Comparison of ENCODE assay signal across 1 cellular context in genomic region chr17:81917565-81918332, GRCh38.
TF ChIP-seq lines count a peak whose summit lies in the region.

Gene SIRT7 (minus strand): TSS chr17:81918176. CDS start chr17:81918131, 45 bp downstream.

TF ChIP-seq in WTC11, 78 proteins besides CTCF, POLR2A, EP300 and RAD21 (continued from another document and continues in another):
- no peak for TF ChIP-seq PRDM15 (CRISPR knock-in tag; IDR thresholded peaks at IDR 0.05)
- no peak for TF ChIP-seq RORB (CRISPR knock-in tag; IDR thresholded peaks at IDR 0.05)
- no peak for TF ChIP-seq ZSCAN18 (CRISPR knock-in tag; IDR thresholded peaks at IDR 0.05)
- TF ChIP-seq ZBTB21 (CRISPR knock-in tag; IDR thresholded peaks at IDR 0.05; ENCODE audit: borderline replicate concordance): no peak
- no peak for TF ChIP-seq NR1H2 (CRISPR knock-in tag; IDR thresholded peaks at IDR 0.05)
- TF ChIP-seq OVOL2 (CRISPR knock-in tag; IDR thresholded peaks at IDR 0.05; ENCODE audit: borderline replicate concordance): no peak
- 0 out of 2 replicates have a peak, but pooled peaks have one; percentile 29 for TF ChIP-seq ZNF317 (CRISPR knock-in tag; IDR thresholded peaks at IDR 0.05; ENCODE audit: borderline replicate concordance, low read depth)
- no peak for TF ChIP-seq TEAD4 (CRISPR knock-in tag; IDR thresholded peaks at IDR 0.05)
- no peak for TF ChIP-seq NFYB (CRISPR knock-in tag; conservative IDR thresholded peaks at IDR 0.05; ENCODE audit: low read depth)
- no peak for TF ChIP-seq ZNF396 (CRISPR knock-in tag; IDR thresholded peaks at IDR 0.05; ENCODE audit: borderline replicate concordance)
- no peak for TF ChIP-seq ATF3 (CRISPR knock-in tag; conservative IDR thresholded peaks at IDR 0.05)
- no peak for TF ChIP-seq MXD4 (CRISPR knock-in tag; IDR thresholded peaks at IDR 0.05; ENCODE audit: borderline replicate concordance)
- no peak for TF ChIP-seq ATF6 (CRISPR knock-in tag; IDR thresholded peaks at IDR 0.05)
- TF ChIP-seq NR3C1 (CRISPR knock-in tag; conservative IDR thresholded peaks at IDR 0.05; ENCODE audit: low read depth): no peak
- no peak for TF ChIP-seq AFF4 (CRISPR knock-in tag; IDR thresholded peaks at IDR 0.05; ENCODE audit: borderline replicate concordance)
- no peak for TF ChIP-seq CREB1 (CRISPR knock-in tag; IDR thresholded peaks at IDR 0.05)
- no peak for TF ChIP-seq ATF2 (CRISPR knock-in tag; IDR thresholded peaks at IDR 0.05; ENCODE audit: borderline replicate concordance, low read depth)
- TF ChIP-seq ZNF671 (CRISPR knock-in tag; IDR thresholded peaks at IDR 0.05): no peak
- no peak for TF ChIP-seq GRHL2 (CRISPR knock-in tag; IDR thresholded peaks at IDR 0.05; ENCODE audit: insufficient replicate concordance, severe bottlenecking)
- TF ChIP-seq TP53 (CRISPR knock-in tag; IDR thresholded peaks at IDR 0.05): 0 out of 2 replicates have a peak, but pooled peaks have one; percentile 68
- TF ChIP-seq ZNF512 (CRISPR knock-in tag; IDR thresholded peaks at IDR 0.05; ENCODE audit: borderline replicate concordance): no peak
- TF ChIP-seq ZNF232 (CRISPR knock-in tag; IDR thresholded peaks at IDR 0.05): no peak
- no peak for TF ChIP-seq ATF1 (CRISPR knock-in tag; IDR thresholded peaks at IDR 0.05)
- TF ChIP-seq MYBL2 (CRISPR knock-in tag; IDR thresholded peaks at IDR 0.05): peak; percentile 40; the same call in 1 of the 2 replicates
- no peak for TF ChIP-seq USF2 (CRISPR knock-in tag; IDR thresholded peaks at IDR 0.05)
- TF ChIP-seq MAX (CRISPR knock-in tag; IDR thresholded peaks at IDR 0.05): no peak; the same call in 1 of the 2 replicates
- no peak for TF ChIP-seq ZNF263 (CRISPR knock-in tag; IDR thresholded peaks at IDR 0.05; ENCODE audit: low read depth)
- TF ChIP-seq GTF2I (CRISPR knock-in tag; conservative IDR thresholded peaks at IDR 0.05): no peak
- no peak for TF ChIP-seq CBFB (CRISPR knock-in tag; IDR thresholded peaks at IDR 0.05; ENCODE audit: low read depth)
- TF ChIP-seq SOX15 (CRISPR knock-in tag; IDR thresholded peaks at IDR 0.05): no peak
- TF ChIP-seq ZNF138 (CRISPR knock-in tag; conservative IDR thresholded peaks at IDR 0.05): no peak
- TF ChIP-seq SMAD4 (CRISPR knock-in tag; IDR thresholded peaks at IDR 0.05): no peak
- TF ChIP-seq ZNF281 (CRISPR knock-in tag; IDR thresholded peaks at IDR 0.05): no peak
- 0 out of 2 replicates have a peak, but pooled peaks have one; percentile 27 for TF ChIP-seq JUN (CRISPR knock-in tag; IDR thresholded peaks at IDR 0.05)
- TF ChIP-seq TEAD1 (CRISPR knock-in tag; IDR thresholded peaks at IDR 0.05): peak; percentile 65; the same call in 1 of the 2 replicates
- no peak for TF ChIP-seq STAT6 (CRISPR knock-in tag; conservative IDR thresholded peaks at IDR 0.05; ENCODE audit: low read depth)
- TF ChIP-seq EMX1 (CRISPR knock-in tag; IDR thresholded peaks at IDR 0.05): no peak
